20 cellular contexts compared by ENCODE assay signal in genomic region chr10:131742371-131743000, GRCh38.
DNase-seq lines count a peak whose midpoint lies in the region; ATAC-seq, FAIRE-seq and TF ChIP-seq lines count a peak whose summit lies in the region.
"Had no signal": no experiment of that assay in that cellular context is flagged by ENCODE, and none has a peak within 500 bp of the region (broad histone marks: within the 10 kb centered on the region; RNA-seq: fewer than 3 reads in every experiment).

No MANE protein-coding gene starts in this region.

- H4K91ac ChIP-seq in H1 (replicated peaks; ENCODE audit: insufficient read length, low read length) (peak overlapping the region; percentile 15), neuronal stem cell (ENCODE audit: low read depth, low read length, poor library complexity) (no peak overlapping the region)

- H4K20me1 ChIP-seq in H1 (replicated peaks in 1 of 2; ENCODE audit: control insufficient read depth in 1 of 2, insufficient read depth in 2 of 2, low read length in 2 of 2), result no peaks in the 10 kb centered on the region

- H2BK5ac ChIP-seq in H1 (ENCODE audit: low read depth, low read length) (peak overlapping the region; percentile 27; the same call in 1 of the 2 replicates), neuronal stem cell (ENCODE audit: low read length) (peak overlapping the region; percentile 99)

- H3K9me3 ChIP-seq in H1 (ENCODE audit: insufficient read depth in 2 of 2, low read depth in 1 of 2, low read length in 1 of 2) (no peaks in the 10 kb centered on the region), neuronal stem cell (replicated peaks in 1 of 2; ENCODE audit: control insufficient read depth in 2 of 2, insufficient read depth in 1 of 2, low read depth in 1 of 2, low read length in 2 of 2) (peaks cover 0 to 8% of the 10 kb centered on the region in 2 donors), aorta (ENCODE audit: control insufficient read depth, low read length) (peaks cover 4% of the 10 kb centered on the region)

- no peak for TF ChIP-seq EP300 in H1 (IDR thresholded peaks at IDR 0.05; ENCODE audit: borderline replicate concordance in 1 of 2, low read depth in 2 of 2, low read length in 2 of 2)

- H3K14ac ChIP-seq in H1 (ENCODE audit: insufficient read length), result no peak overlapping the region
- no peak overlapping the region for H3K14ac ChIP-seq in neuronal stem cell (ENCODE audit: low read length)

- ATAC-seq in Right ventricle myocardium inferior (no peak), aorta (ENCODE audit: low FRiP score) (no peak), HG02970 (IDR thresholded peaks at IDR 0.05; ENCODE audit: low FRiP score, unreplicated experiment) (no peak), HG03280 (IDR thresholded peaks at IDR 0.05; ENCODE audit: unreplicated experiment) (no peak)
- ATAC-seq: HCT116 had no signal

- H3K36me3 ChIP-seq in H1 (ENCODE audit: control insufficient read depth in 2 of 4, insufficient read depth in 4 of 4, low read length in 3 of 4) (no peaks in the 10 kb centered on the region), neuronal stem cell (replicated peaks in 1 of 2; ENCODE audit: control insufficient read depth in 2 of 2, insufficient read depth in 2 of 2, low read length in 2 of 2) (no peaks in the 10 kb centered on the region), aorta (ENCODE audit: control insufficient read depth in 1 of 2, insufficient read depth in 2 of 2, low read length in 1 of 2) (no peaks in the 10 kb centered on the region)

- no peak overlapping the region for H3K9ac ChIP-seq in H1 (replicated peaks in 1 of 4; ENCODE audit: extremely low read depth in 1 of 4, low read depth in 3 of 4, low read length in 3 of 4)
- no peak overlapping the region for H3K9ac ChIP-seq in neuronal stem cell (ENCODE audit: low read depth, low read length, poor library complexity)

- DNase-seq in cardiac septum (ENCODE audit: low spot score) (peak; percentile 31), Right ventricle myocardium inferior (ENCODE audit: missing footprints) (no peak), H1 (ENCODE audit: low read depth in 1 of 2, low spot score in 2 of 2) (peak in 1 of 2 experiments; percentile 35), neuronal stem cell (ENCODE audit: low spot score) (no peak), aorta (peak; percentile 31 to 51)
- no peak for DNase-seq in activated T-cell treated with anti-CD3 and anti-CD28 coated beads, Interleukin-2, amount 50 U/mL, for 1 hour
- DNase-seq: CD4-positive, CD25-positive, alpha-beta regulatory T cell; DMS79; NCI-H1092; NCI-H1694; NCI-H2107; NCI-H446; NCI-H748 treated with DMSO at 0.1 percent for 48 hours; SHP77 had no signal

- H4K8ac ChIP-seq in H1 (ENCODE audit: extremely low read depth, insufficient read depth, low read length), result peak overlapping the region; percentile 57; the same call in 1 of the 2 replicates
- H4K8ac ChIP-seq in neuronal stem cell (ENCODE audit: low read depth, low read length), result no peak overlapping the region

- no peak for TF ChIP-seq RAD21 in H1 (IDR thresholded peaks at IDR 0.05 in 1 of 2, conservative IDR thresholded peaks at IDR 0.05 in 1 of 2; ENCODE audit: low read depth in 2 of 2, low read length in 2 of 2)

- H2AFZ ChIP-seq in H1 (ENCODE audit: low read length) (no peak overlapping the region), neuronal stem cell (ENCODE audit: low read length) (peak overlapping the region; percentile 80)

- H2BK12ac ChIP-seq in H1 (ENCODE audit: low read depth, low read length) (no peak overlapping the region), neuronal stem cell (ENCODE audit: low read length) (peak overlapping the region; percentile 98)

- no peak overlapping the region for H2AK5ac ChIP-seq in H1 (ENCODE audit: low read depth, low read length)
- peak overlapping the region; percentile 93 for H2AK5ac ChIP-seq in neuronal stem cell (ENCODE audit: low read depth, low read length)

- H3K23ac ChIP-seq in H1 (ENCODE audit: insufficient read length) (no peak overlapping the region), neuronal stem cell (ENCODE audit: low read depth, low read length, poor library complexity) (peak overlapping the region; percentile 71)

- no peak for TF ChIP-seq POLR2A in H1 (IDR thresholded peaks at IDR 0.05; ENCODE audit: control extremely low read depth in 1 of 2, low read depth in 2 of 2, low read length in 2 of 2)

- H3K79me2 ChIP-seq in H1 (ENCODE audit: control insufficient read depth in 1 of 2, insufficient read depth in 2 of 2, low read length in 2 of 2), result no peaks in the 10 kb centered on the region

- H2BK120ac ChIP-seq in H1 (replicated peaks; ENCODE audit: low read depth, low read length), result no peak overlapping the region
- peak overlapping the region; percentile 85 for H2BK120ac ChIP-seq in neuronal stem cell (ENCODE audit: low read depth, low read length)

- WGBS in H1 (ENCODE audit: extremely low coverage in 1 of 2, insufficient coverage in 1 of 2, insufficient read length in 1 of 2, insufficient replicate concordance in 2 of 2, low coverage in 1 of 2, low lambda C conversion rate in 2 of 2, missing lambda C conversion rate in 1 of 2), 2 experiments, result 91% methylated on average over 20 of the region's 20 CpGs; no CpG with 5 or more reads in 1 of the 2 experiments
- no CpG with 5 or more reads among the region's 20 CpGs for WGBS in neuronal stem cell (ENCODE audit: extremely low coverage in 2 of 2, insufficient read length in 2 of 2, insufficient replicate concordance in 1 of 2), 2 donors
- 89 to 92% methylated on average over 20 of the region's 20 CpGs for WGBS in aorta, 2 donors

- FAIRE-seq in H1 (lab: Jason Lieb, UNC), result no peak
- FAIRE-seq: A204.1, G401.6, GM19239 had no signal

- H2BK20ac ChIP-seq in H1 (ENCODE audit: low read length), result no peak overlapping the region

- no peak overlapping the region for H4K5ac ChIP-seq in H1 (ENCODE audit: insufficient read length, low read depth, low read length)

- H3K4me3 ChIP-seq in H1 (ENCODE audit: extremely low read depth in 1 of 4, insufficient read depth in 2 of 4, low read depth in 3 of 4, low read length in 4 of 4) (no peak overlapping the region), neuronal stem cell (ENCODE audit: low read length in 2 of 2) (no peak overlapping the region), aorta (ENCODE audit: low read length in 2 of 2) (no peak overlapping the region)

- H3K27me3 ChIP-seq in H1 (replicated peaks in 1 of 4; ENCODE audit: control insufficient read depth in 3 of 4, extremely low read depth in 1 of 4, insufficient read depth in 3 of 4, low read length in 3 of 4) (no peaks in the 10 kb centered on the region), neuronal stem cell (ENCODE audit: control insufficient read depth in 3 of 3, insufficient read depth in 3 of 3, low read depth in 1 of 3, low read length in 3 of 3) (peaks cover 0 to 3% (median 0%) of the 10 kb centered on the region in 3 experiments), aorta (ENCODE audit: control insufficient read depth in 1 of 2, insufficient read depth in 2 of 2, low read length in 1 of 2) (no peaks in the 10 kb centered on the region)

- no peaks in the 10 kb centered on the region; the same call in 1 of the 2 replicates for H3K23me2 ChIP-seq in H1 (ENCODE audit: low read depth, low read length)

- TF ChIP-seq CTCF in H1 (IDR thresholded peaks at IDR 0.05; ENCODE audit: control extremely low read depth in 1 of 3, insufficient read depth in 1 of 3, low read depth in 1 of 3, low read length in 3 of 3), result no peak

- intact Hi-C loops in cardiac septum (cut with DNase I) (no loop called here), Right ventricle myocardium inferior (cut with DNase I) (no loop called here), aorta (cut with DNase I) (no loop called here)

- H3K4ac ChIP-seq in H1 (replicated peaks; ENCODE audit: insufficient read length, low read depth, low read length) (no peak overlapping the region), neuronal stem cell (ENCODE audit: low read length) (peak overlapping the region; percentile 91)

- CTCF ChIA-PET in H1 (lab: Charles Lee; ENCODE audit: partially characterized antibody), result no interaction called here

- H3K18ac ChIP-seq in H1 (ENCODE audit: extremely low read depth, low read length) (no peak overlapping the region), neuronal stem cell (ENCODE audit: low read length) (peak overlapping the region; percentile 96)

- no peaks in the 10 kb centered on the region for H3K79me1 ChIP-seq in H1 (ENCODE audit: low read depth, low read length)
- no peaks in the 10 kb centered on the region for H3K79me1 ChIP-seq in neuronal stem cell (ENCODE audit: low read depth, low read length)

- H2BK15ac ChIP-seq in H1 (ENCODE audit: low read length) (no peak overlapping the region), neuronal stem cell (ENCODE audit: low read length) (peak overlapping the region; percentile 99)

- no peak overlapping the region for H3K4me2 ChIP-seq in H1 (ENCODE audit: insufficient read depth in 1 of 2, low read depth in 2 of 2, low read length in 2 of 2)
- no peak overlapping the region for H3K4me2 ChIP-seq in neuronal stem cell (ENCODE audit: insufficient read depth, low read length, poor library complexity, severe bottlenecking)

- POLR2A ChIA-PET in H1 (lab: Charles Lee; ENCODE audit: partially characterized antibody), result no interaction called here

- H3K27ac ChIP-seq in H1 (ENCODE audit: low read depth, low read length) (no peak overlapping the region), neuronal stem cell (replicated peaks; ENCODE audit: low read length) (no peak overlapping the region), aorta (ENCODE audit: low read depth in 1 of 2, low read length in 2 of 2) (no peak overlapping the region)

- H3K56ac ChIP-seq in H1 (replicated peaks; ENCODE audit: insufficient read length, low read depth, low read length), result no peak overlapping the region

- H3K4me1 ChIP-seq in H1 (replicated peaks in 1 of 4; ENCODE audit: control insufficient read depth in 3 of 4, insufficient read depth in 4 of 4, low read length in 3 of 4) (peaks cover 0 to 8% (median 6%) of the 10 kb centered on the region in 4 experiments; a peak in 6 of 7 replicates), neuronal stem cell (ENCODE audit: control insufficient read depth in 2 of 2, insufficient read depth in 1 of 2, low read depth in 1 of 2, low read length in 2 of 2) (peaks cover 17 to 19% of the 10 kb centered on the region in 2 donors), aorta (ENCODE audit: control insufficient read depth in 1 of 2, insufficient read depth in 2 of 2, low read length in 2 of 2) (no peaks in the 10 kb centered on the region)

TF ChIP-seq in H1, 55 proteins besides CTCF, POLR2A, EP300 and RAD21 (continues in another document):
- TF ChIP-seq TBP (IDR thresholded peaks at IDR 0.05; ENCODE audit: low read depth, low read length) (no peak), CREB1 (IDR thresholded peaks at IDR 0.05) (no peak)

Comparison
In these comparisons a context has a peak if more than half of its experiments do, and no peak if none do; other contexts are left out.
1. DNase-seq: peak in cardiac septum (single experiment) and aorta (2 of 2); none in Right ventricle myocardium inferior (single experiment), neuronal stem cell (single experiment) and activated T-cell treated with anti-CD3 and anti-CD28 coated beads, Interleukin-2, amount 50 U/mL, for 1 hour (single experiment).